In the genomic region with DNA sequence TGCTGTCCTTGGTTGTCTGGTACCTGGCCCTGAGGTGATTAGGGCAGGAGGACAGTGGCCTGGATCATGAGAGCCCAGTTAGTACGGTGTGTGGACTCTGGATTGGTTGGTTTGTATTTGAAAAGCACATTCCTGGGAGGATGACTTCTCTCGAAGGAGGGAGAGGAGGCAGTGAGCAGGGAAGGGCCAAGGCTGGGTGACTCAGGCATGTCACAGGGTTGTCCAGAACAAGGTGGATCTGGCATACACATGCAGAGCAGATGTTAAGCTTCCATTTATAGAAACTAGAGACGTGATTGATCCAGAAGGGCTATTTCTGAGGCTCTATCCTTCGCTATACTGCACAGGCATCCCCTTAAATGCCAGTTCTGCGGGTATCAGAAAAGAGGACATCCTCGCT, we compare ENCODE assay signal across 22 cellular contexts. TPM values are rescaled to one million over a fixed set of nuclear protein-coding genes. Genes with fewer than 3 reads are reported as not detected.
DNase-seq lines count a peak whose midpoint lies in the region; ATAC-seq, FAIRE-seq and TF ChIP-seq lines count a peak whose summit lies in the region.
"Had no signal": no experiment of that assay in that cellular context is flagged by ENCODE, and none has a peak within 500 bp of the region (broad histone marks: within the 10 kb centered on the region; RNA-seq: fewer than 3 reads in every experiment).

No MANE protein-coding gene starts in this region.

- peak; percentile 40 for DNase-seq in AG09309 (ENCODE audit: low read depth)
- DNase-seq in HCEC 1CT: peak; percentile 94
- peak; percentile 14 for DNase-seq in amniotic epithelial cell (ENCODE audit: low read depth)
- peak; percentile 47 to 81 for DNase-seq in foreskin keratinocyte
- DNase-seq in GM19239 (ENCODE audit: insufficient read length, low spot score): no peak
- no peak for DNase-seq in NCI-H2107 (lab: John Stamatoyannopoulos, UW)
- no peak for DNase-seq in stimulated activated CD4-positive, alpha-beta T cell treated with anti-CD3 and anti-CD28 coated beads, Interleukin-4, amount 100 ng/mL, for 24 hours
- DNase-seq: activated B cell treated with CpG ODN at 0.5 μM for 24 hours; activated CD8-positive, alpha-beta memory T cell treated with anti-CD3 and anti-CD28 coated beads for 24 hours; BE2C; KG1; NCI-H1092 treated with DMSO at 0.1 percent for 48 hours; NCI-H82; right cardiac atrium; stimulated activated CD4-positive, alpha-beta T cell treated with anti-CD3 and anti-CD28 coated beads, Interleukin-2, amount 100 ng/mL, for 24 hours; T-helper 17 cell had no signal

- H3K27ac ChIP-seq in foreskin keratinocyte: no peak overlapping the region

- TF ChIP-seq CTCF in AG09309 (IDR thresholded peaks at IDR 0.05; ENCODE audit: control insufficient read depth, insufficient read depth, low read depth, low read length, missing control alignments): no peak
- no peak for TF ChIP-seq CTCF in foreskin keratinocyte (conservative IDR thresholded peaks at IDR 0.05)

- ATAC-seq in foreskin keratinocyte (peak; percentile 92), GM19455 (IDR thresholded peaks at IDR 0.05; ENCODE audit: unreplicated experiment) (no peak)
- ATAC-seq: right cardiac atrium, T-helper 17 cell had no signal

- FAIRE-seq in GM19239 (lab: Jason Lieb, UNC): no peak
- FAIRE-seq: colon, endometrium, islet of Langerhans had no signal

- H3K4me1 ChIP-seq in foreskin keratinocyte: no peaks in the 10 kb centered on the region
- H3K4me1 ChIP-seq: BE2C had no signal

- no peak overlapping the region for H3K4me3 ChIP-seq in AG09309 (ENCODE audit: control insufficient read depth, low read depth, low read length)

- no peaks in the 10 kb centered on the region for H3K27me3 ChIP-seq in foreskin keratinocyte
- H3K27me3 ChIP-seq: BE2C had no signal

RNA-seq across cellular contexts. Expression of a gene that starts 34.4 kb away (rescaled TPM):
- not detected in 2 replicates for total RNA-seq in foreskin keratinocyte
- not detected in 2 replicates for polyA plus RNA-seq in foreskin keratinocyte
- total RNA-seq: activated B cell treated with CpG ODN at 0.5 μM for 24 hours; activated T-helper 1 cell treated with anti-CD3 and anti-CD28 coated beads, Interleukin-12 subunit alpha, Interleukin-12 subunit beta, Interleukin-2, Interleukin-4 antibody, amounts not matched to agents 30 ng/mL and 10 ng/mL and 1 ng/mL, durations not matched to agents 14 hours and 24 hours and 36 hours; right cardiac atrium; T-helper 17 cell; temporal lobe had no signal
- polyA plus RNA-seq: right cardiac atrium had no signal

RNA-seq across cellular contexts. Expression of a gene that starts 46.8 kb away (rescaled TPM):
- total RNA-seq in foreskin keratinocyte: 32.3 and 39.6 TPM in 2 replicates
- 27.4 and 33.2 TPM in 2 replicates for polyA plus RNA-seq in foreskin keratinocyte

RNA-seq across cellular contexts. Expression of a gene that starts 54.5 kb away (rescaled TPM):
- total RNA-seq in foreskin keratinocyte: not detected in 2 replicates
- 0.06 TPM in 1 of 2 replicates, not detected in the other for polyA plus RNA-seq in foreskin keratinocyte
- total RNA-seq: activated T-helper 1 cell treated with anti-CD3 and anti-CD28 coated beads, Interleukin-12 subunit alpha, Interleukin-12 subunit beta, Interleukin-2, Interleukin-4 antibody, amounts not matched to agents 30 ng/mL and 10 ng/mL and 1 ng/mL, durations not matched to agents 14 hours and 24 hours and 36 hours had no signal

Comparison
In these comparisons a context has a peak if more than half of its experiments do, and no peak if none do; other contexts are left out.
1. DNase-seq: peak in AG09309 (single experiment), HCEC 1CT (single experiment), amniotic epithelial cell (single experiment) and foreskin keratinocyte (2 of 2); none in GM19239 (single experiment), NCI-H2107 (single experiment) and stimulated activated CD4-positive, alpha-beta T cell treated with anti-CD3 and anti-CD28 coated beads, Interleukin-4, amount 100 ng/mL, for 24 hours (single experiment).